ENCODE assay signal across 28 cellular contexts in the genomic region with DNA sequence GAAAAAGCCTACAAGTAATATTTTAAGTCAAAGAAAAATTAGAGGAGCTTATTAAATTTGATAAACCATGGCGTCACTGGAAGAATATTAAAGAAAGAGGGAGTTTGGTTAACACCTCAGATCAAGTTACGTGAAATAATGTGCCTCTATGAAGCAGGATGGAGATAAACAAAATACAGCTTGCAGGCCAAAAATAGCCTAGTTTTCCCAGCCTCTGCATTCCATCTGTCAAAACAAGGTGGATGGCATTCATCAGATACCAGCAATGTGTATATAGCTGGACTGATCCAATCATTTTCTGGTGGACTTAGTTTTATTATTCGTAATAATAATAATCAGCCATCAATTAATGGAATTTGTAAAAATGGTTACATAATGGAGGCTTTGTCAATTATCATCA.
DNase-seq lines count a peak whose midpoint lies in the region; ATAC-seq and TF ChIP-seq lines count a peak whose summit lies in the region.
"Had no signal": no experiment of that assay in that cellular context is flagged by ENCODE, and none has a peak within 500 bp of the region (broad histone marks: within the 10 kb centered on the region; RNA-seq: fewer than 3 reads in every experiment).

No MANE protein-coding gene starts in this region.

- H3F3A ChIP-seq in smooth muscle cell (ENCODE audit: low read depth), result no peaks in the 10 kb centered on the region

- intact Hi-C loops in left ventricle myocardium inferior (cut with micrococcal nuclease) (no loop called here), left ventricle myocardium superior (cut with micrococcal nuclease) (no loop called here), esophagus muscularis mucosa (cut with DNase I) (no loop called here)

- TF ChIP-seq CTCF in left ventricle myocardium inferior (IDR thresholded peaks at IDR 0.05; ENCODE audit: borderline replicate concordance) (no peak), esophagus muscularis mucosa (IDR thresholded peaks at IDR 0.05) (no peak), Peyer's patch (IDR thresholded peaks at IDR 0.05) (no peak), smooth muscle cell (IDR thresholded peaks at IDR 0.05; ENCODE audit: borderline replicate concordance, insufficient read depth, poor library complexity, severe bottlenecking) (no peak)

- 35% methylated on average over 3 of the region's 3 CpGs for WGBS in esophagus muscularis mucosa
- 51% methylated on average over 3 of the region's 3 CpGs for WGBS in smooth muscle cell (ENCODE audit: low lambda C conversion rate)

- H3K27me3 ChIP-seq in left ventricle myocardium inferior (ENCODE audit: low read depth) (no peaks in the 10 kb centered on the region), adipocyte (replicated peaks; ENCODE audit: control insufficient read depth, insufficient read depth, low read length) (no peaks in the 10 kb centered on the region), esophagus muscularis mucosa (no peaks in the 10 kb centered on the region), Peyer's patch (no peaks in the 10 kb centered on the region), smooth muscle cell (ENCODE audit: low read depth) (no peaks in the 10 kb centered on the region)
- H3K27me3 ChIP-seq: BLaER1 had no signal

- H3K36me3 ChIP-seq in left ventricle myocardium inferior (no peaks in the 10 kb centered on the region), adipocyte (ENCODE audit: control insufficient read depth, insufficient read depth, low read length, severe bottlenecking) (no peaks in the 10 kb centered on the region), esophagus muscularis mucosa (no peaks in the 10 kb centered on the region), Peyer's patch (no peaks in the 10 kb centered on the region), smooth muscle cell (ENCODE audit: low read depth) (no peaks in the 10 kb centered on the region)
- H3K36me3 ChIP-seq: BLaER1 had no signal

- H4K20me1 ChIP-seq in smooth muscle cell (ENCODE audit: low read depth), result no peaks in the 10 kb centered on the region
- H4K20me1 ChIP-seq: BLaER1 had no signal

- TF ChIP-seq POLR2A in esophagus muscularis mucosa (IDR thresholded peaks at IDR 0.05; ENCODE audit: low read depth) (no peak), Peyer's patch (IDR thresholded peaks at IDR 0.05) (no peak)

- no peak overlapping the region for H2AFZ ChIP-seq in smooth muscle cell (ENCODE audit: low read depth)
- H2AFZ ChIP-seq: GM23338 had no signal

- H3K9me3 ChIP-seq in left ventricle myocardium inferior (replicated peaks) (no peaks in the 10 kb centered on the region), adipocyte (ENCODE audit: control insufficient read depth, low read length) (no peaks in the 10 kb centered on the region), esophagus muscularis mucosa (no peaks in the 10 kb centered on the region), Peyer's patch (no peaks in the 10 kb centered on the region), smooth muscle cell (replicated peaks; ENCODE audit: low read depth) (no peaks in the 10 kb centered on the region)
- H3K9me3 ChIP-seq: BLaER1 had no signal

- no peak overlapping the region for H3K4me3 ChIP-seq in left ventricle myocardium inferior
- no peak overlapping the region for H3K4me3 ChIP-seq in adipocyte (ENCODE audit: low read length)
- no peak overlapping the region for H3K4me3 ChIP-seq in esophagus muscularis mucosa
- H3K4me3 ChIP-seq in Peyer's patch, result no peak overlapping the region
- H3K4me3 ChIP-seq in smooth muscle cell, result no peak overlapping the region
- H3K4me3 ChIP-seq: BLaER1, GM23338 had no signal

- H3K27ac ChIP-seq in left ventricle myocardium inferior (replicated peaks) (peak overlapping the region; percentile 24), esophagus muscularis mucosa (replicated peaks in 1 of 4) (peak overlapping the region in 2 of 4 donors; percentile 39 to 51), Peyer's patch (no peak overlapping the region), smooth muscle cell (ENCODE audit: low read depth) (no peak overlapping the region)
- H3K27ac ChIP-seq: BLaER1 had no signal

- no peak for TF ChIP-seq EP300 in esophagus muscularis mucosa (IDR thresholded peaks at IDR 0.05)

- H3K79me2 ChIP-seq in smooth muscle cell (ENCODE audit: low read depth), result no peaks in the 10 kb centered on the region

- no peak overlapping the region for H3K4me2 ChIP-seq in smooth muscle cell
- H3K4me2 ChIP-seq: BLaER1, GM23338 had no signal

- ATAC-seq in left ventricle myocardium superior, result no peak
- ATAC-seq: GM23338, HepG2, PC-3 had no signal

- DNase-seq in left ventricle myocardium inferior (no peak), left ventricle myocardium superior (no peak), adipocyte (ENCODE audit: low read depth) (peak; percentile 3), myocyte (ENCODE audit: low read depth) (peak; percentile 42), esophagus muscularis mucosa (ENCODE audit: extremely low spot score) (no peak), Peyer's patch (no peak), DMS114 treated with DMSO at 0.1 percent for 48 hours (lab: John Stamatoyannopoulos, UW; ENCODE audit: unreplicated experiment) (no peak), smooth muscle cell (lab: John Stamatoyannopoulos, UW; ENCODE audit: unreplicated experiment) (no peak)
- DNase-seq: CD4-positive, CD25-positive, alpha-beta regulatory T cell; DMS79; EL; GF-D8; H9; HFFc6; Karpas-422; MV-4-11; NCI-H1105; NCI-H1436 treated with DMSO at 0.1 percent for 48 hours; NCI-H187 treated with DMSO at 0.1 percent for 48 hours; NCI-H446; NCI-H526; NCI-H82; NK-92 treated with Interleukin-12 subunit alpha and Interleukin-12 subunit beta, amount 100 ng/mL, for 24 hours; PC-3; SHP77 had no signal

- H3K9ac ChIP-seq in adipocyte (ENCODE audit: low read length) (no peak overlapping the region), smooth muscle cell (ENCODE audit: low read depth) (no peak overlapping the region)
- H3K9ac ChIP-seq: BLaER1 had no signal

- H3K4me1 ChIP-seq in left ventricle myocardium inferior, result peaks cover 54% of the 10 kb centered on the region
- H3K4me1 ChIP-seq in adipocyte (ENCODE audit: control insufficient read depth, insufficient read depth, low read length), result no peaks in the 10 kb centered on the region
- peaks cover 25 to 47% (median 46%) of the 10 kb centered on the region in 4 donors for H3K4me1 ChIP-seq in esophagus muscularis mucosa
- H3K4me1 ChIP-seq in Peyer's patch, result peaks cover 0 to 5% (median 0%) of the 10 kb centered on the region in 4 donors
- H3K4me1 ChIP-seq in smooth muscle cell (ENCODE audit: low read depth), result no peaks in the 10 kb centered on the region

Comparison
In these comparisons a context has a peak if more than half of its experiments do, and no peak if none do; other contexts are left out.
1. DNase-seq: peak in adipocyte (single experiment) and myocyte (single experiment); none in left ventricle myocardium inferior (single experiment), left ventricle myocardium superior (single experiment), esophagus muscularis mucosa (single experiment), Peyer's patch (0 of 3), DMS114 treated with DMSO at 0.1 percent for 48 hours (single experiment) and smooth muscle cell (single experiment).